31 cellular contexts compared by ENCODE assay signal in the genomic region with DNA sequence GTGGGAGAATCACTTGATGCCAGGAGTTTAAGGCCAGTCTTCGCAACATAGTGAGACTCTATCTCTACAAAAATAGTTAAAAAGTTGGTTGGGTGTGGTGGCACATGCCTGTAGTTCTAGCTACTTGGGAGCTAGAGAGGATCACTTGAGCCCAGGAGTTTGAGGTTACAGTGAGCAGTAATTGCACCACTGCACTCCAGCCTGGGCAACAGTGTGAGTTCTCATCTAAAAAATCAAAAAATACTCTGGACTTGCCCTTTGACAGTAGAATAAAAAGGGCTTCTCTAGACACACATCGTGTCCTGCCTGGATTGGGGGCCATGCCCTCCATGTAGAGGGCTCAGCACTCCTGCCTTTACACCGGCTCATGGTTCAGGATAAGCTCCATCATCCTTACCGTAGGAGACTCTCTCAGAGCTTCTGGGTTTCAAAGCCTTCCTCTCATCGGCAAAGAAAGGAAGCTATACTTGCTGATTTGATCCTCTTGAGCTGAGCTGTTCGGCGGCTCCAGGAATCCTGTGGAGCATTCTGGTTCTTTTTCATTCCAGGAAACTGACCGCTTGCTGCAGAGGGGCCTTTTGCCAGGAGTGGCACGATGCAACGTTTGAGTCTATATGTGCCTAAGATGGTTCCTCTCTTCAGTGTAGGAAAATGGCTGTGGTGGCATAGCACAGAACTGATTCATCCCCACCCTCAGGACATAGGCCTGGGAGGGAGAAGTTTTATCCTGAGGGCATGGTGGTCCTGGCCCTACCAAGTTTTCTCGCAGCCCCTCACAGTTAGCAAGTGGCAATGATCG.
"Had no signal": no experiment of that assay in that cellular context is flagged by ENCODE, and none has a peak within 500 bp of the region (broad histone marks: within the 10 kb centered on the region; RNA-seq: fewer than 3 reads in every experiment).

No MANE protein-coding gene starts in this region.

- H3K4me3 ChIP-seq: body of pancreas had no signal

- H3K9me3 ChIP-seq: body of pancreas had no signal

- FAIRE-seq: colon, endometrium, endothelial cell of umbilical vein, frontal cortex had no signal

- H3K9me3 Mint-ChIP-seq: activated T-helper 17 cell treated with anti-CD3 and anti-CD28 coated beads, Interleukin-2, amount 50 U/mL, for 72 hours had no signal

- H3K4me1 ChIP-seq: body of pancreas had no signal

- DNase-seq: activated B cell treated with CpG ODN at 0.5 μM for 24 hours; activated CD4-positive, alpha-beta T cell treated with anti-CD3 and anti-CD28 coated beads for 48 hours; activated CD4-positive, alpha-beta T cell treated with anti-CD3 and anti-CD28 coated beads, Interleukin-2, amount 50 U/mL, for 1 hour; activated CD4-positive, alpha-beta T cell treated with anti-CD3 and anti-CD28 coated beads, Interleukin-2, amount 50 U/mL, for 48 hours; activated CD8-positive, alpha-beta memory T cell treated with anti-CD3 and anti-CD28 coated beads for 24 hours; activated CD8-positive, alpha-beta T cell treated with anti-CD3 and anti-CD28 coated beads for 36 hours; activated effector memory CD4-positive, alpha-beta T cell treated with Interleukin-2 at 50 U/mL for 16 hours; activated gamma-delta T cell treated with Interleukin-2 at 50 U/mL for 16 hours; activated naive CD4-positive, alpha-beta T cell treated with anti-CD3 and anti-CD28 coated beads, Interleukin-2, amount 50 U/mL, for 16 hours; activated naive CD4-positive, alpha-beta T cell treated with Interleukin-2 at 50 U/mL for 16 hours; activated T-cell treated with anti-CD3 and anti-CD28 coated beads, Interleukin-2, amount 50 U/mL, for 4 hours; amygdala; aorta; body of pancreas; caudate nucleus; cortex of kidney; effector CD8-positive, alpha-beta T cell; foreskin fibroblast; head of caudate nucleus; T-helper 1 cell; T-helper 17 cell; T1000; WERI-Rb-1 had no signal

- H3K4me1 Mint-ChIP-seq: activated B cell treated with CpG ODN at 0.5 μM for 24 hours; activated T-helper 17 cell treated with anti-CD3 and anti-CD28 coated beads, Interleukin-2, amount 50 U/mL, for 72 hours; T-helper 17 cell had no signal

- H3K27ac ChIP-seq: body of pancreas, epithelial cell of prostate, WERI-Rb-1 had no signal

- H3K27me3 Mint-ChIP-seq: activated CD8-positive, alpha-beta T cell treated with anti-CD3 and anti-CD28 coated beads for 36 hours; activated naive CD8-positive, alpha-beta T cell; activated T-helper 17 cell treated with anti-CD3 and anti-CD28 coated beads, Interleukin-2, amount 50 U/mL, for 72 hours; T-helper 17 cell had no signal

- H3K27ac Mint-ChIP-seq: activated B cell treated with CpG ODN at 0.5 μM for 24 hours; activated CD8-positive, alpha-beta T cell treated with anti-CD3 and anti-CD28 coated beads for 36 hours; activated naive CD8-positive, alpha-beta T cell; activated T-helper 17 cell treated with anti-CD3 and anti-CD28 coated beads, Interleukin-2, amount 50 U/mL, for 72 hours; T-helper 17 cell; T-helper 2 cell treated with Interferon-gamma antibody and Interleukin-4, amounts not matched to agents 5 μg/mL and 100 μg/mL, for 36 hours had no signal

- H3K4me3 Mint-ChIP-seq: activated B cell treated with CpG ODN at 0.5 μM for 24 hours; activated CD8-positive, alpha-beta T cell treated with anti-CD3 and anti-CD28 coated beads for 36 hours; activated naive CD8-positive, alpha-beta T cell; activated T-cell treated with anti-CD3 and anti-CD28 coated beads, Interleukin-2, amount 50 U/mL, for 4 hours; activated T-helper 17 cell treated with anti-CD3 and anti-CD28 coated beads, Interleukin-2, amount 50 U/mL, for 72 hours; T-helper 17 cell; T-helper 2 cell treated with Interferon-gamma antibody and Interleukin-4, amounts not matched to agents 5 μg/mL and 100 μg/mL, for 36 hours had no signal

- H3K27me3 ChIP-seq: body of pancreas had no signal

- H3K36me3 ChIP-seq: WERI-Rb-1 had no signal
